8 cellular contexts compared by ENCODE assay signal in the genomic region with DNA sequence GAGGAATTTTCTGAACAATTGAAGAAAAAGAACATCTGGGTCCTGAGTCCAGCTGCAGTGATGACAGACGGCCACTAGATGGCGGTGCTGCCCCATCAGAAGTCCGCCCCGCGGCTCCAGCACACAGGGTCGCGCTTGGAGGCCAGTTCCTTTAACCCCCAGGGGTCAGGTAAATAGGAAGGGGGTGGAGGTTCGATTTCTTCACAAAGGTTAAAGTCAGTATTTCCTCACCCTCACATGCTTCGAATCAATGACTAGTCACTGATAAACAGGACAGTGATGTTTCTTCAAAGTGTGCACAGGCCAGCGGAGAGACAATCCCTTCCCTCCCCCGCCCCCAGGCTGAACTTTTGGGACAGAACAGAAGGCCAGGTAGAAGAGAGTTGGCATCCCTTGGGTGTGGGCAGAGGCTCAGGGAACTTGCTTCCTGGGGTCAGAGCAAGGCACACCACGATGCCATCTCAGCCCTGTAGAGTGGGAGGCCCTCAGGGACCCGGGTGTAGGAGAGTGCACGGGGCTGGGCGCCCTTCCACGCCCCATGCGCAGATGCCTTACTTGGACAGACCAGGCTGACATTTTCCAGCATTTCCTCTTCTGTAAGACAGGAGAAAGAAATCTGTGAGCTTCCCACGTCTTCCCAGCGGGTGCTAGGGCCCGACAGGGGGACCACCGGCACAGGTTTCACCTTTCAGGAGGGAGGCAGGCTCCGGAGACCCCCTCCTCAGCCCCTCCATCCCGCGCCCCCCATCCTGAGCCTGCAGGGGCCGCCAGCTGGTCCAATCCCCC. TPM values are rescaled to one million over a fixed set of nuclear protein-coding genes. Genes with fewer than 3 reads are reported as not detected.
DNase-seq lines count a peak whose midpoint lies in the region; ATAC-seq and TF ChIP-seq lines count a peak whose summit lies in the region.

No MANE protein-coding gene starts in this region.

- TF ChIP-seq POLR2A in gastroesophageal sphincter (IDR thresholded peaks at IDR 0.05) = no peak

- TF ChIP-seq CTCF in BJ (IDR thresholded peaks at IDR 0.05; ENCODE audit: insufficient read depth, low read depth, low read length) = peak; percentile 98
- TF ChIP-seq CTCF in gastroesophageal sphincter (IDR thresholded peaks at IDR 0.05) = peak; percentile 98
- peak; percentile 85 for TF ChIP-seq CTCF in neutrophil (IDR thresholded peaks at IDR 0.05)
- TF ChIP-seq CTCF in thoracic aorta (IDR thresholded peaks at IDR 0.05) = peak; percentile 99

- ATAC-seq in GM18907 (IDR thresholded peaks at IDR 0.05; ENCODE audit: unreplicated experiment) (peak; percentile 76), HG03280 (IDR thresholded peaks at IDR 0.05; ENCODE audit: unreplicated experiment) (peak; percentile 79), gastroesophageal sphincter (peak; percentile 25), thoracic aorta (ENCODE audit: insufficient number of reproducible peaks, low FRiP score, low read depth) (peak; percentile 24)

- CTCF ChIA-PET in BJ (lab: Yijun Ruan, JAX) = interaction anchor here (0.6 to 3.7 kb wide), 14 partner anchors 9 to 1140 kb away, joined by 3 to 25 read pairs (median 4); no protein-coding TSS in a partner anchor

- peak overlapping the region in 3 of 4 donors; percentile 82 to 87 (median 85) for H3K27ac ChIP-seq in gastroesophageal sphincter
- H3K27ac ChIP-seq in neutrophil = no peak overlapping the region
- peak overlapping the region; percentile 73 to 74 for H3K27ac ChIP-seq in thoracic aorta

- H3K36me3 ChIP-seq in BJ (ENCODE audit: control insufficient read depth, insufficient read depth, low read length) (no peaks in the 10 kb centered on the region), gastroesophageal sphincter (no peaks in the 10 kb centered on the region), neutrophil (no peaks in the 10 kb centered on the region), thoracic aorta (no peaks in the 10 kb centered on the region)

- H3K27me3 ChIP-seq in BJ (ENCODE audit: control insufficient read depth, insufficient read depth, low read length) = no peaks in the 10 kb centered on the region
- peaks cover 9% of the 10 kb centered on the region for H3K27me3 ChIP-seq in gastroesophageal sphincter
- peaks cover 49% of the 10 kb centered on the region for H3K27me3 ChIP-seq in neutrophil
- H3K27me3 ChIP-seq in thoracic aorta (replicated peaks; ENCODE audit: insufficient read depth) = no peaks in the 10 kb centered on the region

- H3K4me3 ChIP-seq in BJ (ENCODE audit: low read depth, low read length) (no peak overlapping the region), gastroesophageal sphincter (peak overlapping the region in 1 of 2 donors; percentile 25), neutrophil (ENCODE audit: low read depth in 1 of 2, low read length in 1 of 2) (no peak overlapping the region), thoracic aorta (peak overlapping the region; percentile 55)

- H3K4me1 ChIP-seq in gastroesophageal sphincter (peaks cover 2 to 51% (median 9%) of the 10 kb centered on the region in 3 donors), neutrophil (ENCODE audit: control insufficient read depth in 1 of 2, insufficient read depth in 1 of 2, low read depth in 1 of 2, low read length in 1 of 2) (no peaks in the 10 kb centered on the region), thoracic aorta (ENCODE audit: control insufficient read depth in 1 of 2, low read depth in 2 of 2) (peaks cover 15 to 43% of the 10 kb centered on the region in 2 donors)

- POLR2A ChIA-PET in BJ (lab: Charles Lee) = no interaction called here

- TF ChIP-seq EP300 in gastroesophageal sphincter (IDR thresholded peaks at IDR 0.05) = no peak

- H3K9me3 ChIP-seq in gastroesophageal sphincter = no peaks in the 10 kb centered on the region
- H3K9me3 ChIP-seq in neutrophil = no peaks in the 10 kb centered on the region
- H3K9me3 ChIP-seq in thoracic aorta = no peaks in the 10 kb centered on the region

- WGBS in gastroesophageal sphincter (ENCODE audit: low coverage in 1 of 2), 2 donors = 0% methylated on average over 2 to 9 of the region's 25 CpGs

- DNase-seq in BJ (ENCODE audit: low read depth) (no peak), OCI-M1 (lab: John Stamatoyannopoulos, UW) (peak; percentile 76), thoracic aorta (ENCODE audit: low spot score) (no peak)
- peak; percentile 24 for DNase-seq in activated effector memory CD4-positive, alpha-beta T cell treated with Interleukin-2 at 50 U/mL for 16 hours

RNA-seq across cellular contexts. Expression of a gene that starts 0.7 kb away (rescaled TPM):
- polyA plus RNA-seq in BJ (2011; rRNA removed) = 0.04 TPM in 2 replicates
- polyA minus RNA-seq in BJ (2011; rRNA and poly(A)+ RNA removed) = 0.05 and 0.33 TPM in 2 replicates
- 1 to 10 TPM; 1.2 to 7.8 (median 2.8) TPM for total RNA-seq in gastroesophageal sphincter
- total RNA-seq in thoracic aorta = 1 to 10 TPM; 4.7 to 6.1 TPM

Comparison
In these comparisons a context has a peak if more than half of its experiments do, and no peak if none do; other contexts are left out.
1. DNase-seq: peak in OCI-M1 (single experiment) and activated effector memory CD4-positive, alpha-beta T cell treated with Interleukin-2 at 50 U/mL for 16 hours (single experiment); none in BJ (single experiment) and thoracic aorta (single experiment).
2. ATAC-seq: peak in every context shown above with its lines; median percentile 79 in HG03280; 76 in GM18907; 25 in gastroesophageal sphincter; 24 in thoracic aorta.
3. Peak in every context shown above with its lines, with median percentiles within 50 percentile points of each other: CTCF ChIP-seq.